Comparison of ENCODE assay signal across 10 cellular contexts in genomic region chr15:64502537-64502936, GRCh38. TPM values are rescaled to one million over a fixed set of nuclear protein-coding genes. Genes with fewer than 3 reads are reported as not detected.
DNase-seq lines count a peak whose midpoint lies in the region; ATAC-seq and TF ChIP-seq lines count a peak whose summit lies in the region.
"Had no signal": no experiment of that assay in that cellular context is flagged by ENCODE, and none has a peak within 500 bp of the region (broad histone marks: within the 10 kb centered on the region; RNA-seq: fewer than 3 reads in every experiment).

No MANE protein-coding gene starts in this region.

- no peak for TF ChIP-seq CTCF in left lung (IDR thresholded peaks at IDR 0.05)
- TF ChIP-seq CTCF in upper lobe of left lung (IDR thresholded peaks at IDR 0.05) = no peak

- 70% methylated on average over 3 of the region's 3 CpGs for WGBS in upper lobe of left lung, 2 donors

- no peaks in the 10 kb centered on the region for H3K27me3 Mint-ChIP-seq in activated naive CD4-positive, alpha-beta T cell treated with anti-CD3 and anti-CD28 coated beads, Interleukin-2, amount 50 U/mL, for 24 hours
- no peaks in the 10 kb centered on the region for H3K27me3 Mint-ChIP-seq in activated naive CD8-positive, alpha-beta T cell treated with anti-CD3 and anti-CD28 coated beads for 36 hours

- peaks cover 23% of the 10 kb centered on the region for H3K36me3 Mint-ChIP-seq in activated naive CD4-positive, alpha-beta T cell treated with anti-CD3 and anti-CD28 coated beads, Interleukin-2, amount 50 U/mL, for 24 hours
- peaks cover 43% of the 10 kb centered on the region for H3K36me3 Mint-ChIP-seq in activated naive CD8-positive, alpha-beta T cell treated with anti-CD3 and anti-CD28 coated beads for 36 hours

- TF ChIP-seq EP300 in upper lobe of left lung (IDR thresholded peaks at IDR 0.05) = no peak

- no peaks in the 10 kb centered on the region for H3K9me3 Mint-ChIP-seq in activated naive CD4-positive, alpha-beta T cell treated with anti-CD3 and anti-CD28 coated beads, Interleukin-2, amount 50 U/mL, for 24 hours
- H3K9me3 Mint-ChIP-seq in activated naive CD8-positive, alpha-beta T cell treated with anti-CD3 and anti-CD28 coated beads for 36 hours = no peaks in the 10 kb centered on the region

- TF ChIP-seq POLR2A in upper lobe of left lung (IDR thresholded peaks at IDR 0.05) = no peak

- peaks cover 30 to 44% of the 10 kb centered on the region in 2 donors for H3K4me1 ChIP-seq in left lung
- H3K4me1 ChIP-seq in upper lobe of left lung = peaks cover 34 to 52% (median 36%) of the 10 kb centered on the region in 4 donors

- no peak overlapping the region for H3K4me3 ChIP-seq in left lung
- H3K4me3 ChIP-seq in upper lobe of left lung = no peak overlapping the region

- H3K27me3 ChIP-seq in left lung (no peaks in the 10 kb centered on the region), upper lobe of left lung (no peaks in the 10 kb centered on the region)

- peaks cover 88% of the 10 kb centered on the region for H3K4me1 Mint-ChIP-seq in activated naive CD4-positive, alpha-beta T cell treated with anti-CD3 and anti-CD28 coated beads, Interleukin-2, amount 50 U/mL, for 24 hours
- H3K4me1 Mint-ChIP-seq in activated naive CD8-positive, alpha-beta T cell treated with anti-CD3 and anti-CD28 coated beads for 36 hours = peaks cover 75% of the 10 kb centered on the region

- H3K9me3 ChIP-seq in left lung = no peaks in the 10 kb centered on the region
- H3K9me3 ChIP-seq in upper lobe of left lung = no peaks in the 10 kb centered on the region

- H3K27ac Mint-ChIP-seq in activated naive CD4-positive, alpha-beta T cell treated with anti-CD3 and anti-CD28 coated beads, Interleukin-2, amount 50 U/mL, for 24 hours = peak overlapping the region; percentile 71
- H3K27ac Mint-ChIP-seq in activated naive CD8-positive, alpha-beta T cell treated with anti-CD3 and anti-CD28 coated beads for 36 hours = peak overlapping the region; percentile 46

- H3K4me3 Mint-ChIP-seq in activated naive CD4-positive, alpha-beta T cell treated with anti-CD3 and anti-CD28 coated beads, Interleukin-2, amount 50 U/mL, for 24 hours = peak overlapping the region; percentile 49
- no peak overlapping the region for H3K4me3 Mint-ChIP-seq in activated naive CD8-positive, alpha-beta T cell treated with anti-CD3 and anti-CD28 coated beads for 36 hours

- H3K27ac ChIP-seq in left lung = peak overlapping the region in 1 of 2 donors; percentile 65
- peak overlapping the region; percentile 27 to 72 (median 48) for H3K27ac ChIP-seq in upper lobe of left lung

- intact Hi-C loops in left lung (cut with DNase I) = no loop called here

- H3K36me3 ChIP-seq in left lung (peaks cover 0 to 20% of the 10 kb centered on the region in 2 donors), upper lobe of left lung (peaks cover 0 to 28% (median 9%) of the 10 kb centered on the region in 4 donors)

- DNase-seq in activated naive CD4-positive, alpha-beta T cell treated with Interleukin-2 at 50 U/mL for 16 hours = no peak
- no peak for DNase-seq in activated naive CD8-positive, alpha-beta T cell treated with anti-CD3 and anti-CD28 coated beads for 36 hours
- DNase-seq in left lung (no peak), upper lobe of left lung (no peak), NCI-H187 treated with DMSO at 0.1 percent for 48 hours (lab: John Stamatoyannopoulos, UW) (no peak), AG20443 (ENCODE audit: low spot score) (no peak)
- DNase-seq: NCI-H1694 treated with DMSO at 0.1 percent for 48 hours, right cardiac atrium had no signal

- ATAC-seq in left lung = peak; percentile 9
- peak in 1 of 2 donors; percentile 60 for ATAC-seq in upper lobe of left lung (ENCODE audit: low FRiP score in 2 of 2)
- no peak for ATAC-seq in GM21360 (IDR thresholded peaks at IDR 0.05; ENCODE audit: unreplicated experiment)

RNA-seq across cellular contexts. Expression of gene ZNF609, which starts 42.2 kb away (rescaled TPM):
- 10 to 100 TPM; 32.4 to 35.3 TPM for total RNA-seq in activated naive CD8-positive, alpha-beta T cell treated with anti-CD3 and anti-CD28 coated beads for 36 hours
- total RNA-seq in left lung = 10 to 100 TPM; 31.9 to 37.0 TPM
- 10 to 100 TPM; 30.4 to 65.0 (median 44.5) TPM for total RNA-seq in upper lobe of left lung
